1 cellular context compared by ENCODE assay signal in the genomic region with DNA sequence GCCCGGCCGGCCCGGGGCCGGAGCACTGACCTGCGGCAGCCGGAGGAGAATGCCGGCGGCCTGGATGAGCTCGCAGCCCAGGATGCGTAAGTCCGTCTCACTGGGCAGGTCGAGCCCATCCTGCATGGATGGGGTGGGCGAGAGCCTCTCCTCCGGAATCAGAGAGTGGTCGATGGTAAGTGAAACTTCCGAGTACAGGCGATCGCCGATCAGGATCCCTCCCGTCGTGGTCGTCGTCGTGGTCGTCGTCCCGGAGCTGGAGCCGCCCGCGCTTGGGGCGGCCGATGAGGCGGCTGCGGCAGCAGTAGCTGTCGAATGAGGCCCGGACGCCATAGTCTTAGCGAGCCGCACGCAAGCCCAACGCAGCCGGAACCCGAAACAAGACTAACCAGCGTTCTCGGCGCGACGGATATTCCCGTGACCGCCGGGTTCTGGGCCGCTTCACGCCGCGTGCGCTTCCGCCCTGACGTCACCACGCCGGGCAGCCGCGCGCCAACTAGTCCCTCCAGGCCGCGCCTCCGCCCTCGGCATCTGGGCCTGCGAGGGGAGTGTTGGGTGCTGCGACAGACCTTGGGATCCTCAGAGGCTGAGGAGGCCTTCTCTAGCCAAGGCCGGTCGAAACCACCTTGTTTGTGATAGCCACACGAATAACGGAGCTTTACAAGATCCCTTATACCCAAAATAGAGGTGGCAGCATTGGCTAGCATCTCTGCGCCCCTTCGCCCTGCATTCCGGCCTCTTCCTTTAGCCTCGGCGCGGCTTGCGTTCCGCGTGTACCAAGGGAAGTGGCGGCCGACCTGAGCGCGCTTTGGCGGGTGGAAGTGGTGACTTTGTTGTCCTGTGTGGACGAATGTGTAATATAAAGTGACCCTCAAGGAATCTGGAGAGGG.
TF ChIP-seq lines count a peak whose summit lies in the region.

A gene (minus strand): TSS at position 386 of the 890 bp plus-strand sequence. CDS start 53 bp downstream, at position 333.

TF ChIP-seq in K562, 482 proteins besides CTCF, POLR2A, EP300 and RAD21 (continued from another document and continues in another):
- TF ChIP-seq, protein P1, sequence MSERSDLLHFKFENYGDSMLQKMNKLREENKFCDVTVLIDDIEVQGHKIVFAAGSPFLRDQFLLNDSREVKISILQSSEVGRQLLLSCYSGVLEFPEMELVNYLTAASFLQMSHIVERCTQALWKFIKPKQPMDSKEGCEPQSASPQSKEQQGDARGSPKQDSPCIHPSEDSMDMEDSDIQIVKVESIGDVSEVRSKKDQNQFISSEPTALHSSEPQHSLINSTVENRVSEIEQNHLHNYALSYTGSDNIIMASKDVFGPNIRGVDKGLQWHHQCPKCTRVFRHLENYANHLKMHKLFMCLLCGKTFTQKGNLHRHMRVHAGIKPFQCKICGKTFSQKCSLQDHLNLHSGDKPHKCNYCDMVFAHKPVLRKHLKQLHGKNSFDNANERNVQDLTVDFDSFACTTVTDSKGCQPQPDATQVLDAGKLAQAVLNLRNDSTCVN (CRISPR knock-in tag; IDR thresholded peaks at IDR 0.05): no peak
- TF ChIP-seq FOXK2 (conservative IDR thresholded peaks at IDR 0.05 in 1 of 2, IDR thresholded peaks at IDR 0.05 in 1 of 2; ENCODE audit: low read depth in 2 of 2): peak; percentile 54 to 67; a peak in 2 of 4 replicates
- TF ChIP-seq, protein P2, sequence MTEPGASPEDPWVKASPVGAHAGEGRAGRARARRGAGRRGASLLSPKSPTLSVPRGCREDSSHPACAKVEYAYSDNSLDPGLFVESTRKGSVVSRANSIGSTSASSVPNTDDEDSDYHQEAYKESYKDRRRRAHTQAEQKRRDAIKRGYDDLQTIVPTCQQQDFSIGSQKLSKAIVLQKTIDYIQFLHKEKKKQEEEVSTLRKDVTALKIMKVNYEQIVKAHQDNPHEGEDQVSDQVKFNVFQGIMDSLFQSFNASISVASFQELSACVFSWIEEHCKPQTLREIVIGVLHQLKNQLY (CRISPR knock-in tag; conservative IDR thresholded peaks at IDR 0.05): peak; percentile 51 to 78; a peak in 1 of 4 replicates
- TF ChIP-seq HIVEP1 (CRISPR knock-in tag; IDR thresholded peaks at IDR 0.05): peak; percentile 51
- peak; percentile 88 for TF ChIP-seq ZNF584 (CRISPR knock-in tag; IDR thresholded peaks at IDR 0.05; ENCODE audit: low read depth)
- no peak for TF ChIP-seq MAFF (IDR thresholded peaks at IDR 0.05; ENCODE audit: low read length)
- peak; percentile 51 for TF ChIP-seq SIN3B (IDR thresholded peaks at IDR 0.05; ENCODE audit: low read depth)
- TF ChIP-seq L3MBTL2 (IDR thresholded peaks at IDR 0.05): peak; percentile 89
- TF ChIP-seq, protein P3, sequence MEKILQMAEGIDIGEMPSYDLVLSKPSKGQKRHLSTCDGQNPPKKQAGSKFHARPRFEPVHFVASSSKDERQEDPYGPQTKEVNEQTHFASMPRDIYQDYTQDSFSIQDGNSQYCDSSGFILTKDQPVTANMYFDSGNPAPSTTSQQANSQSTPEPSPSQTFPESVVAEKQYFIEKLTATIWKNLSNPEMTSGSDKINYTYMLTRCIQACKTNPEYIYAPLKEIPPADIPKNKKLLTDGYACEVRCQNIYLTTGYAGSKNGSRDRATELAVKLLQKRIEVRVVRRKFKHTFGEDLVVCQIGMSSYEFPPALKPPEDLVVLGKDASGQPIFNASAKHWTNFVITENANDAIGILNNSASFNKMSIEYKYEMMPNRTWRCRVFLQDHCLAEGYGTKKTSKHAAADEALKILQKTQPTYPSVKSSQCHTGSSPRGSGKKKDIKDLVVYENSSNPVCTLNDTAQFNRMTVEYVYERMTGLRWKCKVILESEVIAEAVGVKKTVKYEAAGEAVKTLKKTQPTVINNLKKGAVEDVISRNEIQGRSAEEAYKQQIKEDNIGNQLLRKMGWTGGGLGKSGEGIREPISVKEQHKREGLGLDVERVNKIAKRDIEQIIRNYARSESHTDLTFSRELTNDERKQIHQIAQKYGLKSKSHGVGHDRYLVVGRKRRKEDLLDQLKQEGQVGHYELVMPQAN (IDR thresholded peaks at IDR 0.05; ENCODE audit: borderline replicate concordance): peak; percentile 65; the same call in 1 of the 2 replicates
- TF ChIP-seq SOX6 (IDR thresholded peaks at IDR 0.05): peak; percentile 81
- TF ChIP-seq, protein P4, sequence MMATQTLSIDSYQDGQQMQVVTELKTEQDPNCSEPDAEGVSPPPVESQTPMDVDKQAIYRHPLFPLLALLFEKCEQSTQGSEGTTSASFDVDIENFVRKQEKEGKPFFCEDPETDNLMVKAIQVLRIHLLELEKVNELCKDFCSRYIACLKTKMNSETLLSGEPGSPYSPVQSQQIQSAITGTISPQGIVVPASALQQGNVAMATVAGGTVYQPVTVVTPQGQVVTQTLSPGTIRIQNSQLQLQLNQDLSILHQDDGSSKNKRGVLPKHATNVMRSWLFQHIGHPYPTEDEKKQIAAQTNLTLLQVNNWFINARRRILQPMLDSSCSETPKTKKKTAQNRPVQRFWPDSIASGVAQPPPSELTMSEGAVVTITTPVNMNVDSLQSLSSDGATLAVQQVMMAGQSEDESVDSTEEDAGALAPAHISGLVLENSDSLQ (IDR thresholded peaks at IDR 0.05): no peak
- peak; percentile 16 for TF ChIP-seq POU5F1 (IDR thresholded peaks at IDR 0.05; ENCODE audit: borderline replicate concordance, low read depth, low read length, partially characterized antibody)
- TF ChIP-seq, protein P5, sequence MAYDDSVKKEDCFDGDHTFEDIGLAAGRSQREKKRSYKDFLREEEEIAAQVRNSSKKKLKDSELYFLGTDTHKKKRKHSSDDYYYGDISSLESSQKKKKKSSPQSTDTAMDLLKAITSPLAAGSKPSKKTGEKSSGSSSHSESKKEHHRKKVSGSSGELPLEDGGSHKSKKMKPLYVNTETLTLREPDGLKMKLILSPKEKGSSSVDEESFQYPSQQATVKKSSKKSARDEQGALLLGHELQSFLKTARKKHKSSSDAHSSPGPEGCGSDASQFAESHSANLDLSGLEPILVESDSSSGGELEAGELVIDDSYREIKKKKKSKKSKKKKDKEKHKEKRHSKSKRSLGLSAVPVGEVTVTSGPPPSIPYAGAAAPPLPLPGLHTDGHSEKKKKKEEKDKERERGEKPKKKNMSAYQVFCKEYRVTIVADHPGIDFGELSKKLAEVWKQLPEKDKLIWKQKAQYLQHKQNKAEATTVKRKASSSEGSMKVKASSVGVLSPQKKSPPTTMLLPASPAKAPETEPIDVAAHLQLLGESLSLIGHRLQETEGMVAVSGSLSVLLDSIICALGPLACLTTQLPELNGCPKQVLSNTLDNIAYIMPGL (CRISPR knock-in tag; IDR thresholded peaks at IDR 0.05): peak; percentile 97
- peak; percentile 38 to 72; a peak in 3 of 4 replicates for TF ChIP-seq TRIM24 (IDR thresholded peaks at IDR 0.05)
- peak; percentile 98 for TF ChIP-seq KDM5B (IDR thresholded peaks at IDR 0.05; ENCODE audit: insufficient replicate concordance, low read depth, low read length)
- TF ChIP-seq RBM15 (IDR thresholded peaks at IDR 0.05; ENCODE audit: insufficient read depth, low read length): no peak
- peak; percentile 1; the same call in 1 of the 2 replicates for TF ChIP-seq HDAC6 (IDR thresholded peaks at IDR 0.05; ENCODE audit: low read depth, low read length)
- TF ChIP-seq, protein P6, sequence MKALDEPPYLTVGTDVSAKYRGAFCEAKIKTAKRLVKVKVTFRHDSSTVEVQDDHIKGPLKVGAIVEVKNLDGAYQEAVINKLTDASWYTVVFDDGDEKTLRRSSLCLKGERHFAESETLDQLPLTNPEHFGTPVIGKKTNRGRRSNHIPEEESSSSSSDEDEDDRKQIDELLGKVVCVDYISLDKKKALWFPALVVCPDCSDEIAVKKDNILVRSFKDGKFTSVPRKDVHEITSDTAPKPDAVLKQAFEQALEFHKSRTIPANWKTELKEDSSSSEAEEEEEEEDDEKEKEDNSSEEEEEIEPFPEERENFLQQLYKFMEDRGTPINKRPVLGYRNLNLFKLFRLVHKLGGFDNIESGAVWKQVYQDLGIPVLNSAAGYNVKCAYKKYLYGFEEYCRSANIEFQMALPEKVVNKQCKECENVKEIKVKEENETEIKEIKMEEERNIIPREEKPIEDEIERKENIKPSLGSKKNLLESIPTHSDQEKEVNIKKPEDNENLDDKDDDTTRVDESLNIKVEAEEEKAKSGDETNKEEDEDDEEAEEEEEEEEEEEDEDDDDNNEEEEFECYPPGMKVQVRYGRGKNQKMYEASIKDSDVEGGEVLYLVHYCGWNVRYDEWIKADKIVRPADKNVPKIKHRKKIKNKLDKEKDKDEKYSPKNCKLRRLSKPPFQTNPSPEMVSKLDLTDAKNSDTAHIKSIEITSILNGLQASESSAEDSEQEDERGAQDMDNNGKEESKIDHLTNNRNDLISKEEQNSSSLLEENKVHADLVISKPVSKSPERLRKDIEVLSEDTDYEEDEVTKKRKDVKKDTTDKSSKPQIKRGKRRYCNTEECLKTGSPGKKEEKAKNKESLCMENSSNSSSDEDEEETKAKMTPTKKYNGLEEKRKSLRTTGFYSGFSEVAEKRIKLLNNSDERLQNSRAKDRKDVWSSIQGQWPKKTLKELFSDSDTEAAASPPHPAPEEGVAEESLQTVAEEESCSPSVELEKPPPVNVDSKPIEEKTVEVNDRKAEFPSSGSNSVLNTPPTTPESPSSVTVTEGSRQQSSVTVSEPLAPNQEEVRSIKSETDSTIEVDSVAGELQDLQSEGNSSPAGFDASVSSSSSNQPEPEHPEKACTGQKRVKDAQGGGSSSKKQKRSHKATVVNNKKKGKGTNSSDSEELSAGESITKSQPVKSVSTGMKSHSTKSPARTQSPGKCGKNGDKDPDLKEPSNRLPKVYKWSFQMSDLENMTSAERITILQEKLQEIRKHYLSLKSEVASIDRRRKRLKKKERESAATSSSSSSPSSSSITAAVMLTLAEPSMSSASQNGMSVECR (CRISPR knock-in tag; IDR thresholded peaks at IDR 0.05): peak; percentile 88
- TF ChIP-seq ZC3H11A (IDR thresholded peaks at IDR 0.05; ENCODE audit: low read depth, low read length): 0 out of 2 replicates have a peak, but pooled peaks have one; percentile 3
- TF ChIP-seq SAP30 (IDR thresholded peaks at IDR 0.05; ENCODE audit: borderline replicate concordance, insufficient read depth, low read depth, low read length, poor library complexity, severe bottlenecking): peak; percentile 32
- no peak for TF ChIP-seq POLR3A (IDR thresholded peaks at IDR 0.05; ENCODE audit: borderline replicate concordance, extremely low read depth, insufficient read depth, insufficient read length)
- peak; percentile 93 for TF ChIP-seq KLF1 (tag; IDR thresholded peaks at IDR 0.05)
- peak; percentile 93 for TF ChIP-seq NFRKB (IDR thresholded peaks at IDR 0.05; ENCODE audit: low read depth)
- peak; percentile 91 for TF ChIP-seq GABPA (tag; conservative IDR thresholded peaks at IDR 0.05; ENCODE audit: low read depth)
- TF ChIP-seq, protein P7, sequence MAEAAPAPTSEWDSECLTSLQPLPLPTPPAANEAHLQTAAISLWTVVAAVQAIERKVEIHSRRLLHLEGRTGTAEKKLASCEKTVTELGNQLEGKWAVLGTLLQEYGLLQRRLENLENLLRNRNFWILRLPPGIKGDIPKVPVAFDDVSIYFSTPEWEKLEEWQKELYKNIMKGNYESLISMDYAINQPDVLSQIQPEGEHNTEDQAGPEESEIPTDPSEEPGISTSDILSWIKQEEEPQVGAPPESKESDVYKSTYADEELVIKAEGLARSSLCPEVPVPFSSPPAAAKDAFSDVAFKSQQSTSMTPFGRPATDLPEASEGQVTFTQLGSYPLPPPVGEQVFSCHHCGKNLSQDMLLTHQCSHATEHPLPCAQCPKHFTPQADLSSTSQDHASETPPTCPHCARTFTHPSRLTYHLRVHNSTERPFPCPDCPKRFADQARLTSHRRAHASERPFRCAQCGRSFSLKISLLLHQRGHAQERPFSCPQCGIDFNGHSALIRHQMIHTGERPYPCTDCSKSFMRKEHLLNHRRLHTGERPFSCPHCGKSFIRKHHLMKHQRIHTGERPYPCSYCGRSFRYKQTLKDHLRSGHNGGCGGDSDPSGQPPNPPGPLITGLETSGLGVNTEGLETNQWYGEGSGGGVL (CRISPR knock-in tag; IDR thresholded peaks at IDR 0.05): no peak
- peak; percentile 96 for TF ChIP-seq TARDBP (IDR thresholded peaks at IDR 0.05)
- peak; percentile 62; the same call in 1 of the 2 replicates for TF ChIP-seq STAT5A (IDR thresholded peaks at IDR 0.05; ENCODE audit: borderline replicate concordance, low read length)
- no peak for TF ChIP-seq U2AF2 (optimal IDR thresholded peaks at IDR 0.05; ENCODE audit: low read depth, low read length)
- TF ChIP-seq CEBPG (CRISPR knock-in tag; IDR thresholded peaks at IDR 0.05): peak; percentile 66; the same call in 1 of the 2 replicates
- no peak for TF ChIP-seq CEBPG (tag; conservative IDR thresholded peaks at IDR 0.05 in 1 of 2, IDR thresholded peaks at IDR 0.05 in 1 of 2)
